In genomic region chr22:27745809-27746208, GRCh38 we compare ENCODE assay signal across 17 cellular contexts. TPM values are rescaled to one million over a fixed set of nuclear protein-coding genes. Genes with fewer than 3 reads are reported as not detected.
A peak's percentile ranks its signal among the peaks of the same experiment; 100 is the strongest.
DNase-seq lines count a peak whose midpoint lies in the region; ATAC-seq and TF ChIP-seq lines count a peak whose summit lies in the region.
"Had no signal": no experiment of that assay in that cellular context is flagged by ENCODE, and none has a peak within 500 bp of the region (broad histone marks: within the 10 kb centered on the region; RNA-seq: fewer than 3 reads in every experiment).

No MANE protein-coding gene starts in this region.

- H3K9me3 ChIP-seq in HEK293 (ENCODE audit: control insufficient read depth, insufficient read depth, low read depth, low read length) (no peaks in the 10 kb centered on the region), prostate gland (no peaks in the 10 kb centered on the region)

- POLR2A ChIA-PET in HEK293 (lab: Yijun Ruan, JAX), result no interaction called here

- peaks cover 48% of the 10 kb centered on the region for H3K79me2 ChIP-seq in GM23338 (replicated peaks; ENCODE audit: insufficient read depth)

- DNase-seq in GM23338 (ENCODE audit: low spot score) (no peak), chondrocyte (ENCODE audit: low spot score) (no peak), posterior vena cava (ENCODE audit: low spot score) (peak; percentile 4), NCI-H1417 (lab: John Stamatoyannopoulos, UW) (no peak), prostate gland (ENCODE audit: low spot score) (no peak)
- no peak for DNase-seq in stimulated activated CD4-positive, alpha-beta T cell treated with anti-CD3 and anti-CD28 coated beads, Interleukin-2, amount 100 ng/mL, for 24 hours
- DNase-seq: C1 segment of cervical spinal cord; Calu3; CD4-positive, alpha-beta memory T cell; COR-L47; DMS53; DMS79 treated with DMSO at 0.1 percent for 48 hours; GF-D8; H9; HFFc6 had no signal

- 98% methylated on average over 7 of the region's 7 CpGs for WGBS in prostate gland

- no peak for ATAC-seq in GM23338
- ATAC-seq: HCT116 had no signal

- H3K4me1 ChIP-seq in GM23338 (ENCODE audit: insufficient read depth) (peaks cover 67% of the 10 kb centered on the region), HEK293 (ENCODE audit: control insufficient read depth, insufficient read depth, low read length) (peaks cover 19% of the 10 kb centered on the region), prostate gland (replicated peaks) (no peaks in the 10 kb centered on the region)

- TF ChIP-seq CTCF in GM23338 (conservative IDR thresholded peaks at IDR 0.05; ENCODE audit: low read depth in 2 of 2) (no peak), HEK293 (tag by site-specific recombination; IDR thresholded peaks at IDR 0.05) (no peak), chondrocyte (IDR thresholded peaks at IDR 0.05) (no peak), prostate gland (IDR thresholded peaks at IDR 0.05) (no peak)

- intact Hi-C loops in posterior vena cava (cut with DNase I), result no loop called here
- intact Hi-C loops in prostate gland (cut with DNase I), result no loop called here

- H3K27ac Mint-ChIP-seq in GM23338 (no peak overlapping the region), chondrocyte (ENCODE audit: unreplicated experiment) (peak overlapping the region; percentile 11)
- H3K27ac Mint-ChIP-seq: CD4-positive, alpha-beta memory T cell; HFFc6 had no signal

- H4K20me1 ChIP-seq in GM23338 (replicated peaks; ENCODE audit: insufficient read depth), result peaks cover 8% of the 10 kb centered on the region

- H3K9me3 Mint-ChIP-seq in GM23338, result peaks cover 9% of the 10 kb centered on the region
- no peaks in the 10 kb centered on the region for H3K9me3 Mint-ChIP-seq in chondrocyte (ENCODE audit: low read depth)
- H3K9me3 Mint-ChIP-seq: HFFc6 had no signal

- H3K4me1 Mint-ChIP-seq in GM23338 (peaks cover 61% of the 10 kb centered on the region), chondrocyte (ENCODE audit: low read depth) (peaks cover 38% of the 10 kb centered on the region)
- H3K4me1 Mint-ChIP-seq: CD4-positive, alpha-beta memory T cell had no signal

- H2AFZ ChIP-seq in GM23338, result no peak overlapping the region

- no peaks in the 10 kb centered on the region for H3K27me3 ChIP-seq in GM23338 (ENCODE audit: insufficient read depth)
- H3K27me3 ChIP-seq in prostate gland (replicated peaks; ENCODE audit: insufficient read depth), result no peaks in the 10 kb centered on the region

- peaks cover 21% of the 10 kb centered on the region for H3K36me3 Mint-ChIP-seq in GM23338 (ENCODE audit: low read depth)
- H3K36me3 Mint-ChIP-seq in chondrocyte (ENCODE audit: low read depth), result peaks cover 17% of the 10 kb centered on the region
- H3K36me3 Mint-ChIP-seq: CD4-positive, alpha-beta memory T cell had no signal

- peaks cover 7% of the 10 kb centered on the region for H3K36me3 ChIP-seq in GM23338 (ENCODE audit: insufficient read depth)
- no peaks in the 10 kb centered on the region for H3K36me3 ChIP-seq in HEK293 (ENCODE audit: control insufficient read depth in 2 of 2, insufficient read depth in 1 of 2, low read length in 2 of 2)
- no peaks in the 10 kb centered on the region for H3K36me3 ChIP-seq in prostate gland

- H3K27me3 Mint-ChIP-seq in GM23338 (ENCODE audit: insufficient read depth, low read depth, poor library complexity) (peaks cover 17% of the 10 kb centered on the region), chondrocyte (ENCODE audit: low read depth) (no peaks in the 10 kb centered on the region)

- H3F3A ChIP-seq in GM23338 (replicated peaks; ENCODE audit: low read depth), result peaks cover 12% of the 10 kb centered on the region

- H3K4me3 Mint-ChIP-seq in GM23338, result no peak overlapping the region; the same call in 2 of the 3 replicates
- no peak overlapping the region for H3K4me3 Mint-ChIP-seq in chondrocyte (ENCODE audit: unreplicated experiment)
- H3K4me3 Mint-ChIP-seq: CD4-positive, alpha-beta memory T cell; HFFc6 had no signal

- CTCF ChIA-PET in HEK293 (lab: Yijun Ruan, JAX), result no interaction called here

- no peak for TF ChIP-seq POLR2A in prostate gland (IDR thresholded peaks at IDR 0.05)

- H3K27ac ChIP-seq in GM23338 (ENCODE audit: low read depth) (no peak overlapping the region), HEK293 (ENCODE audit: extremely low read depth, low read depth, low read length) (no peak overlapping the region), prostate gland (no peak overlapping the region)

- H3K9me2 ChIP-seq in GM23338 (ENCODE audit: insufficient read depth), result no peaks in the 10 kb centered on the region

- no peak overlapping the region for H3K4me3 ChIP-seq in GM23338
- H3K4me3 ChIP-seq in HEK293 (ENCODE audit: low read depth, low read length), result no peak overlapping the region
- H3K4me3 ChIP-seq in prostate gland, result no peak overlapping the region

- peak overlapping the region; percentile 70; the same call in 1 of the 2 replicates for H3K4me2 ChIP-seq in GM23338

TF ChIP-seq in GM23338, 12 proteins besides CTCF, POLR2A, EP300 and RAD21 (continues in another document):
- TF ChIP-seq ZNF331 (CRISPR knock-in tag; IDR thresholded peaks at IDR 0.05; ENCODE audit: low read depth), result no peak

TF ChIP-seq in HEK293, 187 proteins besides CTCF, POLR2A, EP300 and RAD21:
- TF ChIP-seq ZNF518A (tag by site-specific recombination; conservative IDR thresholded peaks at IDR 0.05; ENCODE audit: low read depth) (no peak), ZFP3 (tag by site-specific recombination; IDR thresholded peaks at IDR 0.05; ENCODE audit: low read depth) (peak; percentile 88), ZNF157 (tag by site-specific recombination; IDR thresholded peaks at IDR 0.05) (no peak), ZNF639 (tag by site-specific recombination; IDR thresholded peaks at IDR 0.05) (no peak)
TF ChIP-seq in HEK293: peak in this region for 1.

RNA-seq across cellular contexts. Expression of gene MN1, which starts 55.7 kb away (rescaled TPM):
- total RNA-seq in GM23338 (2014; rRNA removed; shearing (Covaris generic)), result 6.8 and 7.2 TPM in 2 replicates
- 1.0 and 1.5 TPM in 2 replicates for polyA plus RNA-seq in GM23338 (2016; fragmentation: Nextera tagmentation; extraction: Ambion mirVana)
- total RNA-seq in chondrocyte, result 119 to 156 TPM (median 121 TPM) in 3 replicates
- 10 to 100 TPM; 22.9 to 41.8 TPM for total RNA-seq in posterior vena cava
- 1 to 10 TPM; 5.5 to 5.8 TPM for total RNA-seq in prostate gland
